ENCODE assay signal across 29 cellular contexts in genomic region chr4:102547973-102548372, GRCh38. TPM values are rescaled to one million over a fixed set of nuclear protein-coding genes. Genes with fewer than 3 reads are reported as not detected.
A peak's percentile ranks its signal among the peaks of the same experiment; 100 is the strongest.
DNase-seq lines count a peak whose midpoint lies in the region; ATAC-seq, FAIRE-seq and TF ChIP-seq lines count a peak whose summit lies in the region.
"Had no signal": no experiment of that assay in that cellular context is flagged by ENCODE, and none has a peak within 500 bp of the region (broad histone marks: within the 10 kb centered on the region; RNA-seq: fewer than 3 reads in every experiment).

No MANE protein-coding gene starts in this region.

- no peak for DNase-seq in activated T-cell treated with anti-CD3 and anti-CD28 coated beads, Interleukin-2, amount 50 U/mL, for 24 hours
- DNase-seq in activated T-cell treated with anti-CD3 and anti-CD28 coated beads for 4 hours: no peak
- no peak for DNase-seq in GM12891 (ENCODE audit: insufficient read length, low spot score)
- no peak for DNase-seq in central memory CD8-positive, alpha-beta T cell (ENCODE audit: low spot score in 2 of 2)
- DNase-seq in stimulated activated naive B cell treated with anti-CD40 and anti-IgM and Interleukin-4, amounts not matched to agents 10 μg/mL and 1 μg/mL and 100 μg/mL, for 72 hours: no peak
- no peak for DNase-seq in stimulated activated CD4-positive, alpha-beta T cell treated with anti-CD3 and anti-CD28 coated beads, Interleukin-12 subunit alpha, Interleukin-12 subunit beta, amount 100 ng/mL, for 4 hours
- DNase-seq in C1 segment of cervical spinal cord (lab: John Stamatoyannopoulos, UW): no peak
- DNase-seq in COLO829 (ENCODE audit: low spot score): no peak
- DNase-seq: 8988T; ACHN; CD4-positive, CD25-positive, alpha-beta regulatory T cell; COR-L47; DMS53; Karpas-422; NCI-H1092; NCI-H1417 treated with DMSO at 0.1 percent for 48 hours; NCI-H187; NCI-H2081 treated with DMSO at 0.1 percent for 48 hours; NCI-H2171; NCI-H226; NCI-H510A; NCI-H69; Right ventricle myocardium superior; RPMI8226 had no signal

- H3K9me3 Mint-ChIP-seq in activated T-cell treated with anti-CD3 and anti-CD28 coated beads, Interleukin-2, amount 50 U/mL, for 24 hours: no peaks in the 10 kb centered on the region
- H3K9me3 Mint-ChIP-seq in central memory CD8-positive, alpha-beta T cell: no peaks in the 10 kb centered on the region
- no peaks in the 10 kb centered on the region for H3K9me3 Mint-ChIP-seq in stimulated activated naive B cell treated with anti-CD40 and anti-IgM and Interleukin-4, amounts not matched to agents 10 μg/mL and 1 μg/mL and 100 μg/mL, for 72 hours
- H3K9me3 Mint-ChIP-seq: CD4-positive, CD25-positive, alpha-beta regulatory T cell had no signal

- H3K27me3 Mint-ChIP-seq in activated T-cell treated with anti-CD3 and anti-CD28 coated beads, Interleukin-2, amount 50 U/mL, for 24 hours: no peaks in the 10 kb centered on the region
- H3K27me3 Mint-ChIP-seq in central memory CD8-positive, alpha-beta T cell: no peaks in the 10 kb centered on the region
- no peaks in the 10 kb centered on the region for H3K27me3 Mint-ChIP-seq in stimulated activated naive B cell treated with anti-CD40 and anti-IgM and Interleukin-4, amounts not matched to agents 10 μg/mL and 1 μg/mL and 100 μg/mL, for 72 hours
- H3K27me3 Mint-ChIP-seq: CD4-positive, CD25-positive, alpha-beta regulatory T cell had no signal

- TF ChIP-seq POLR2A in GM12891 (IDR thresholded peaks at IDR 0.05; ENCODE audit: low read depth, low read length): peak; percentile 33; the same call in 1 of the 2 replicates

- ATAC-seq in central memory CD8-positive, alpha-beta T cell (replicated peaks; ENCODE audit: extremely low read depth, poor library complexity, severe bottlenecking): no peak
- no peak for ATAC-seq in stimulated activated naive B cell treated with anti-CD40 and anti-IgM and Interleukin-4, amounts not matched to agents 10 μg/mL and 1 μg/mL and 100 μg/mL, for 72 hours (replicated peaks)
- ATAC-seq: GM12878, HCT116, HepG2 had no signal

- peaks cover 93% of the 10 kb centered on the region for H3K36me3 Mint-ChIP-seq in activated T-cell treated with anti-CD3 and anti-CD28 coated beads, Interleukin-2, amount 50 U/mL, for 24 hours (ENCODE audit: low read depth)
- H3K36me3 Mint-ChIP-seq in central memory CD8-positive, alpha-beta T cell (ENCODE audit: insufficient read depth): peaks cover 44% of the 10 kb centered on the region
- peaks cover 47 to 71% of the 10 kb centered on the region in 2 donors for H3K36me3 Mint-ChIP-seq in stimulated activated naive B cell treated with anti-CD40 and anti-IgM and Interleukin-4, amounts not matched to agents 10 μg/mL and 1 μg/mL and 100 μg/mL, for 72 hours

- FAIRE-seq in GM12891 (lab: Jason Lieb, UNC): peak; percentile 9
- FAIRE-seq: G401.6, GM12878, GM19239, HepG2 had no signal

- H3K27ac Mint-ChIP-seq in activated T-cell treated with anti-CD3 and anti-CD28 coated beads, Interleukin-2, amount 50 U/mL, for 24 hours: peak overlapping the region; percentile 38
- H3K27ac Mint-ChIP-seq in central memory CD8-positive, alpha-beta T cell (ENCODE audit: low read depth): peak overlapping the region; percentile 13
- H3K27ac Mint-ChIP-seq in stimulated activated naive B cell treated with anti-CD40 and anti-IgM and Interleukin-4, amounts not matched to agents 10 μg/mL and 1 μg/mL and 100 μg/mL, for 72 hours: peak overlapping the region; percentile 74

- H3K4me1 Mint-ChIP-seq in activated T-cell treated with anti-CD3 and anti-CD28 coated beads, Interleukin-2, amount 50 U/mL, for 24 hours (ENCODE audit: low read depth): peaks cover 69% of the 10 kb centered on the region
- peaks cover 36% of the 10 kb centered on the region for H3K4me1 Mint-ChIP-seq in central memory CD8-positive, alpha-beta T cell
- peaks cover 52 to 95% of the 10 kb centered on the region in 2 donors for H3K4me1 Mint-ChIP-seq in stimulated activated naive B cell treated with anti-CD40 and anti-IgM and Interleukin-4, amounts not matched to agents 10 μg/mL and 1 μg/mL and 100 μg/mL, for 72 hours

- H3K4me3 Mint-ChIP-seq in activated T-cell treated with anti-CD3 and anti-CD28 coated beads, Interleukin-2, amount 50 U/mL, for 24 hours: no peak overlapping the region
- no peak overlapping the region for H3K4me3 Mint-ChIP-seq in central memory CD8-positive, alpha-beta T cell
- H3K4me3 Mint-ChIP-seq in stimulated activated naive B cell treated with anti-CD40 and anti-IgM and Interleukin-4, amounts not matched to agents 10 μg/mL and 1 μg/mL and 100 μg/mL, for 72 hours: no peak overlapping the region
- H3K4me3 Mint-ChIP-seq: CD4-positive, CD25-positive, alpha-beta regulatory T cell had no signal

TF ChIP-seq in GM12891, 5 proteins besides CTCF, POLR2A, EP300 and RAD21:
- no peak for TF ChIP-seq POU2F2 (IDR thresholded peaks at IDR 0.05; ENCODE audit: low read depth, low read length)
- peak; percentile 77; the same call in 1 of the 2 replicates for TF ChIP-seq POLR2AphosphoS5 (IDR thresholded peaks at IDR 0.05; ENCODE audit: low read depth, low read length)
- TF ChIP-seq TAF1 (IDR thresholded peaks at IDR 0.05; ENCODE audit: low read depth, low read length): no peak
- TF ChIP-seq SPI1 (IDR thresholded peaks at IDR 0.05; ENCODE audit: low read depth, low read length): no peak

RNA-seq across cellular contexts. Expression of gene NFKB1, which starts 46.8 kb away (rescaled TPM):
- 47.8 TPM for polyA plus RNA-seq in GM12891 (2012; ENCODE audit: low read depth, missing spikeins)

Comparison
In these comparisons a context has a peak if more than half of its experiments do, and no peak if none do; other contexts are left out.
1. H3K27ac Mint-ChIP-seq: peak in every context shown above with its lines; median percentile 74 in stimulated activated naive B cell treated with anti-CD40 and anti-IgM and Interleukin-4, amounts not matched to agents 10 μg/mL and 1 μg/mL and 100 μg/mL, for 72 hours; 38 in activated T-cell treated with anti-CD3 and anti-CD28 coated beads, Interleukin-2, amount 50 U/mL, for 24 hours; 13 in central memory CD8-positive, alpha-beta T cell.